ENCODE assay signal across 2 cellular contexts in the genomic region with DNA sequence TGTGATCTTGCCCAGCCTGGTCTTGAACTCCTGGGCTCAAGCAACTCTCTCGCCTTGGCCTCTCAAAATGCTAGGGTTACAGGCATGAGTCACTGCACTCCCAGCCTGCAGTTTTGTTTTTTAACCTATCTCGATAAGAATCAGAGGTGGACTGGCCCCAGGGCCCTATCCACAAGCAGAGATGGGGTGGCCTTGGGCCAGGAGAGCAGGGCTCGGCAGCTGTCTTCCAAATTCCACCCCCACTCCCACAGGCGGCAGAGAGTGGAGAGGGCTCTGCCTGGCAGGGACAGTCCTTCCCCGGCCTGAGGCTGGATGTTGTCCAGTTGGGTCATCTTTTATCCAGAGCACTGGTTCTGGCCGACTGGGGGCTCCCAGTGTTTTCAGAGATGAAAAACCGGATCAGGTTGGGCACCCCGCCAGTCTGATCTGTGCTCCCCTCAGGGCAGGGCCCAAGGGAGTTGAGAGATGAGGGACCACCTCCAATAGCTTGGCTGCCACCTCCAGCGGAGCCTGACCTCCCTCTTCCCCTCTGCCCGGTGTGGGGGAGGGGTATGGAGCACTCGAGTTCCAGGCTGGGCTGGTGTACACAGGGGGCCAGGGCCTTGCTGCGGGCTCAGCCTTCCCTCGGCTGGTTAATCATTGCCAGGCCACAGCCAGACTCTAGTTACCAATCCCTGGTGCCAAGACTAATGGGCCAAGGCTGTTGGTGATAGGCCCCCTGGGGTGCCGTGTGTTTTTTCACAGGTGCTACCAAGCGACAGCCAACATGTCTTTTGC.
TF ChIP-seq lines count a peak whose summit lies in the region.

No MANE protein-coding gene starts in this region.

TF ChIP-seq in GM23338, 12 proteins besides CTCF, POLR2A, EP300 and RAD21 (continued from another document and continues in another):
- TF ChIP-seq, protein P1, sequence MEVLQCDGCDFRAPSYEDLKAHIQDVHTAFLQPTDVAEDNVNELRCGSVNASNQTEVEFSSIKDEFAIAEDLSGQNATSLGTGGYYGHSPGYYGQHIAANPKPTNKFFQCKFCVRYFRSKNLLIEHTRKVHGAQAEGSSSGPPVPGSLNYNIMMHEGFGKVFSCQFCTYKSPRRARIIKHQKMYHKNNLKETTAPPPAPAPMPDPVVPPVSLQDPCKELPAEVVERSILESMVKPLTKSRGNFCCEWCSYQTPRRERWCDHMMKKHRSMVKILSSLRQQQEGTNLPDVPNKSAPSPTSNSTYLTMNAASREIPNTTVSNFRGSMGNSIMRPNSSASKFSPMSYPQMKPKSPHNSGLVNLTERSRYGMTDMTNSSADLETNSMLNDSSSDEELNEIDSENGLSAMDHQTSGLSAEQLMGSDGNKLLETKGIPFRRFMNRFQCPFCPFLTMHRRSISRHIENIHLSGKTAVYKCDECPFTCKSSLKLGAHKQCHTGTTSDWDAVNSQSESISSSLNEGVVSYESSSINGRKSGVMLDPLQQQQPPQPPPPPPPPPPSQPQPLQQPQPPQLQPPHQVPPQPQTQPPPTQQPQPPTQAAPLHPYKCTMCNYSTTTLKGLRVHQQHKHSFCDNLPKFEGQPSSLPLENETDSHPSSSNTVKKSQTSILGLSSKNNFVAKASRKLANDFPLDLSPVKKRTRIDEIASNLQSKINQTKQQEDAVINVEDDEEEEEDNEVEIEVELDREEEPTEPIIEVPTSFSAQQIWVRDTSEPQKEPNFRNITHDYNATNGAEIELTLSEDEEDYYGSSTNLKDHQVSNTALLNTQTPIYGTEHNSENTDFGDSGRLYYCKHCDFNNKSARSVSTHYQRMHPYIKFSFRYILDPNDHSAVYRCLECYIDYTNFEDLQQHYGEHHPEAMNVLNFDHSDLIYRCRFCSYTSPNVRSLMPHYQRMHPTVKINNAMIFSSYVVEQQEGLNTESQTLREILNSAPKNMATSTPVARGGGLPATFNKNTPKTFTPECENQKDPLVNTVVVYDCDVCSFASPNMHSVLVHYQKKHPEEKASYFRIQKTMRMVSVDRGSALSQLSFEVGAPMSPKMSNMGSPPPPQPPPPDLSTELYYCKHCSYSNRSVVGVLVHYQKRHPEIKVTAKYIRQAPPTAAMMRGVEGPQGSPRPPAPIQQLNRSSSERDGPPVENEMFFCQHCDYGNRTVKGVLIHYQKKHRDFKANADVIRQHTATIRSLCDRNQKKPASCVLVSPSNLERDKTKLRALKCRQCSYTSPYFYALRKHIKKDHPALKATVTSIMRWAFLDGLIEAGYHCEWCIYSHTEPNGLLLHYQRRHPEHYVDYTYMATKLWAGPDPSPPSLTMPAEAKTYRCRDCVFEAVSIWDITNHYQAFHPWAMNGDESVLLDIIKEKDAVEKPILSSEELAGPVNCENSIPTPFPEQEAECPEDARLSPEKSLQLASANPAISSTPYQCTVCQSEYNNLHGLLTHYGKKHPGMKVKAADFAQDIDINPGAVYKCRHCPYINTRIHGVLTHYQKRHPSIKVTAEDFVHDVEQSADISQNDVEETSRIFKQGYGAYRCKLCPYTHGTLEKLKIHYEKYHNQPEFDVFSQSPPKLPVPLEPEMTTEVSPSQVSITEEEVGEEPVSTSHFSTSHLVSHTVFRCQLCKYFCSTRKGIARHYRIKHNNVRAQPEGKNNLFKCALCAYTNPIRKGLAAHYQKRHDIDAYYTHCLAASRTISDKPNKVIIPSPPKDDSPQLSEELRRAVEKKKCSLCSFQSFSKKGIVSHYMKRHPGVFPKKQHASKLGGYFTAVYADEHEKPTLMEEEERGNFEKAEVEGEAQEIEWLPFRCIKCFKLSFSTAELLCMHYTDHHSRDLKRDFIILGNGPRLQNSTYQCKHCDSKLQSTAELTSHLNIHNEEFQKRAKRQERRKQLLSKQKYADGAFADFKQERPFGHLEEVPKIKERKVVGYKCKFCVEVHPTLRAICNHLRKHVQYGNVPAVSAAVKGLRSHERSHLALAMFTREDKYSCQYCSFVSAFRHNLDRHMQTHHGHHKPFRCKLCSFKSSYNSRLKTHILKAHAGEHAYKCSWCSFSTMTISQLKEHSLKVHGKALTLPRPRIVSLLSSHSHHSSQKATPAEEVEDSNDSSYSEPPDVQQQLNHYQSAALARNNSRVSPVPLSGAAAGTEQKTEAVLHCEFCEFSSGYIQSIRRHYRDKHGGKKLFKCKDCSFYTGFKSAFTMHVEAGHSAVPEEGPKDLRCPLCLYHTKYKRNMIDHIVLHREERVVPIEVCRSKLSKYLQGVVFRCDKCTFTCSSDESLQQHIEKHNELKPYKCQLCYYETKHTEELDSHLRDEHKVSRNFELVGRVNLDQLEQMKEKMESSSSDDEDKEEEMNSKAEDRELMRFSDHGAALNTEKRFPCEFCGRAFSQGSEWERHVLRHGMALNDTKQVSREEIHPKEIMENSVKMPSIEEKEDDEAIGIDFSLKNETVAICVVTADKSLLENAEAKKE (CRISPR knock-in tag; IDR thresholded peaks at IDR 0.05) = no peak
- TF ChIP-seq EZH2 (IDR thresholded peaks at IDR 0.05; ENCODE audit: low read depth, unreplicated experiment) (no peak), POLR2AphosphoS5 (IDR thresholded peaks at IDR 0.05; ENCODE audit: low read depth) (no peak), ZNF331 (CRISPR knock-in tag; IDR thresholded peaks at IDR 0.05; ENCODE audit: low read depth) (no peak), ZNF114 (CRISPR knock-in tag; IDR thresholded peaks at IDR 0.05) (no peak), CREB1 (CRISPR knock-in tag; IDR thresholded peaks at IDR 0.05; ENCODE audit: low read depth) (no peak), EZH2phosphoT487 (IDR thresholded peaks at IDR 0.05; ENCODE audit: unreplicated experiment) (no peak), STAT1 (IDR thresholded peaks at IDR 0.05; ENCODE audit: unreplicated experiment) (no peak)
- TF ChIP-seq, protein P2, sequence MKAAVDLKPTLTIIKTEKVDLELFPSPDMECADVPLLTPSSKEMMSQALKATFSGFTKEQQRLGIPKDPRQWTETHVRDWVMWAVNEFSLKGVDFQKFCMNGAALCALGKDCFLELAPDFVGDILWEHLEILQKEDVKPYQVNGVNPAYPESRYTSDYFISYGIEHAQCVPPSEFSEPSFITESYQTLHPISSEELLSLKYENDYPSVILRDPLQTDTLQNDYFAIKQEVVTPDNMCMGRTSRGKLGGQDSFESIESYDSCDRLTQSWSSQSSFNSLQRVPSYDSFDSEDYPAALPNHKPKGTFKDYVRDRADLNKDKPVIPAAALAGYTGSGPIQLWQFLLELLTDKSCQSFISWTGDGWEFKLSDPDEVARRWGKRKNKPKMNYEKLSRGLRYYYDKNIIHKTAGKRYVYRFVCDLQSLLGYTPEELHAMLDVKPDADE (IDR thresholded peaks at IDR 0.05) = no peak

TF ChIP-seq in SK-N-SH, 30 proteins besides CTCF, POLR2A, EP300 and RAD21 (continued from another document):
- TF ChIP-seq ZBTB33 (IDR thresholded peaks at IDR 0.05; ENCODE audit: borderline replicate concordance, low read depth) (no peak), FOSL2 (IDR thresholded peaks at IDR 0.05; ENCODE audit: borderline replicate concordance, low read depth) (peak; percentile 71), NFIC (IDR thresholded peaks at IDR 0.05; ENCODE audit: borderline replicate concordance) (peak; percentile 81), TEAD4 (IDR thresholded peaks at IDR 0.05; ENCODE audit: borderline replicate concordance, insufficient read depth) (peak; percentile 14; the same call in 1 of the 2 replicates)
